Comparison of ENCODE assay signal across 14 cellular contexts in the genomic region with DNA sequence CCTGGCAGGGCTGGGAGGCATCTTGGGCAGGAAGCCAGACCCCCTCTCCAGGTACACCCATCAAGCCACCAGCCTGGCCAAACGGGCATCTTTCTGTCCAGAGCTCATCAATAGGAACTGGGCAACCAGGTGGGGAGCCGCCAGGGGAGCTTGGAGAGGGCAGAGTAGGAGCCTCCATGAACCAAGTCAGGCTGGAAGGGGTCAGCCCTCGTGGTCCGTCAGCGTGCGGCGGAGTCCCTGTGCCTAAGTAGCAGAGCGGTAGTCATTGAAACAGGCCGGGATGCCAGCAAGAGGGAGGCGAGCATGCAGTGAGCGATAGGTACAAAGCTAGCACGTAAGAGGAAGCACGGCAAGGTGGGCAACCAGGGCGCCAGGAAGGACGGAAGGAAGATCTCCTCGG. TPM values are rescaled to one million over a fixed set of nuclear protein-coding genes. Genes with fewer than 3 reads are reported as not detected.
DNase-seq lines count a peak whose midpoint lies in the region; FAIRE-seq and TF ChIP-seq lines count a peak whose summit lies in the region.
"Had no signal": no experiment of that assay in that cellular context is flagged by ENCODE, and none has a peak within 500 bp of the region (broad histone marks: within the 10 kb centered on the region; RNA-seq: fewer than 3 reads in every experiment).

No MANE protein-coding gene starts in this region.

- H3K27me3 Mint-ChIP-seq in T-helper 1 cell treated with Interleukin-12 subunit alpha and Interleukin-12 subunit beta and Interleukin-4 antibody, amounts not matched to agents 30 μg/mL and 1 μg/mL, for 36 hours (ENCODE audit: low read depth), result no peaks in the 10 kb centered on the region
- peaks cover 1% of the 10 kb centered on the region for H3K27me3 Mint-ChIP-seq in osteocyte (ENCODE audit: unreplicated experiment)

- no peak overlapping the region for H2BK20ac ChIP-seq in H1 (ENCODE audit: low read length)

- TF ChIP-seq EP300 in H1 (IDR thresholded peaks at IDR 0.05; ENCODE audit: borderline replicate concordance in 1 of 2, low read depth in 2 of 2, low read length in 2 of 2), result no peak

- FAIRE-seq in H1 (lab: Jason Lieb, UNC), result no peak

- no peak overlapping the region for H3K27ac ChIP-seq in H1 (ENCODE audit: low read depth, low read length)
- H3K27ac ChIP-seq: SJSA1, suprapubic skin had no signal

- H3K27me3 ChIP-seq in Loucy (ENCODE audit: insufficient read depth, low read length, poor library complexity, severe bottlenecking), result no peaks in the 10 kb centered on the region
- no peaks in the 10 kb centered on the region for H3K27me3 ChIP-seq in H1 (replicated peaks in 1 of 4; ENCODE audit: control insufficient read depth in 3 of 4, extremely low read depth in 1 of 4, insufficient read depth in 3 of 4, low read length in 3 of 4)
- H3K27me3 ChIP-seq: SJSA1, suprapubic skin had no signal

- TF ChIP-seq CTCF in Loucy (conservative IDR thresholded peaks at IDR 0.05; ENCODE audit: low read length) (no peak), H1 (IDR thresholded peaks at IDR 0.05; ENCODE audit: control extremely low read depth in 1 of 3, insufficient read depth in 1 of 3, low read depth in 1 of 3, low read length in 3 of 3) (no peak), osteocyte (IDR thresholded peaks at IDR 0.05) (no peak)

- H3K23me2 ChIP-seq in H1 (ENCODE audit: low read depth, low read length), result peaks cover 4% of the 10 kb centered on the region; the same call in 1 of the 2 replicates

- POLR2A ChIA-PET in H1 (lab: Charles Lee; ENCODE audit: partially characterized antibody), result interaction anchor here (0.9 to 1.5 kb wide), 4 partner anchors 10 to 127 kb away, joined by 3 to 7 read pairs (median 4); no protein-coding TSS in a partner anchor

- H3K4me1 ChIP-seq in Loucy (ENCODE audit: insufficient read depth, low read length, poor library complexity, severe bottlenecking) (peaks cover 48% of the 10 kb centered on the region), H1 (replicated peaks in 1 of 4; ENCODE audit: control insufficient read depth in 3 of 4, insufficient read depth in 4 of 4, low read length in 3 of 4) (peaks cover 5 to 20% (median 11%) of the 10 kb centered on the region in 4 experiments)

- H3K9me2 ChIP-seq in Loucy (replicated peaks; ENCODE audit: low read depth, low read length), result no peaks in the 10 kb centered on the region

- 0 out of 2 replicates have a peak overlapping the region, but pooled peaks have one; percentile 9 for H2AK5ac ChIP-seq in H1 (ENCODE audit: low read depth, low read length)

- peaks cover 43% of the 10 kb centered on the region for H3K79me2 ChIP-seq in Loucy (ENCODE audit: insufficient read depth, low read length)
- H3K79me2 ChIP-seq in H1 (ENCODE audit: control insufficient read depth in 1 of 2, insufficient read depth in 2 of 2, low read length in 2 of 2), result peaks cover 0 to 27% of the 10 kb centered on the region in 2 experiments; a peak in 2 of 4 replicates

- H4K8ac ChIP-seq in H1 (ENCODE audit: extremely low read depth, insufficient read depth, low read length), result no peak overlapping the region

- peak overlapping the region; percentile 78 for H3K9ac ChIP-seq in Loucy (ENCODE audit: low read depth, low read length, poor library complexity, severe bottlenecking)
- H3K9ac ChIP-seq in H1 (replicated peaks in 1 of 4; ENCODE audit: extremely low read depth in 1 of 4, low read depth in 3 of 4, low read length in 3 of 4), result no peak overlapping the region

- WGBS in H1 (ENCODE audit: extremely low coverage in 1 of 2, insufficient coverage in 1 of 2, insufficient read length in 1 of 2, insufficient replicate concordance in 2 of 2, low coverage in 1 of 2, low lambda C conversion rate in 2 of 2, missing lambda C conversion rate in 1 of 2), 2 experiments, result 93% methylated on average over 16 of the region's 16 CpGs; no CpG with 5 or more reads in 1 of the 2 experiments

- no peak overlapping the region for H3K56ac ChIP-seq in H1 (replicated peaks; ENCODE audit: insufficient read length, low read depth, low read length)

- H3F3A ChIP-seq in Loucy (ENCODE audit: low read depth), result peaks cover 9% of the 10 kb centered on the region; the same call in 1 of the 2 replicates

- no peak overlapping the region for H3K14ac ChIP-seq in H1 (ENCODE audit: insufficient read length)

- H2BK15ac ChIP-seq in H1 (ENCODE audit: low read length), result no peak overlapping the region

- H3K4me2 ChIP-seq in Loucy (ENCODE audit: low read depth, low read length, poor library complexity, severe bottlenecking), result peak overlapping the region; percentile 89
- peak overlapping the region; percentile 71 to 83; a peak in 2 of 4 replicates for H3K4me2 ChIP-seq in H1 (ENCODE audit: insufficient read depth in 1 of 2, low read depth in 2 of 2, low read length in 2 of 2)

- H3K27ac Mint-ChIP-seq in T-helper 1 cell treated with Interleukin-12 subunit alpha and Interleukin-12 subunit beta and Interleukin-4 antibody, amounts not matched to agents 30 μg/mL and 1 μg/mL, for 36 hours, result no peak overlapping the region
- H3K27ac Mint-ChIP-seq in osteocyte (ENCODE audit: unreplicated experiment), result peak overlapping the region; percentile 54

- no peak for TF ChIP-seq RAD21 in H1 (IDR thresholded peaks at IDR 0.05 in 1 of 2, conservative IDR thresholded peaks at IDR 0.05 in 1 of 2; ENCODE audit: low read depth in 2 of 2, low read length in 2 of 2)

- CTCF ChIA-PET in H1 (lab: Charles Lee; ENCODE audit: partially characterized antibody), result interaction anchor here (0.7 kb wide), 1 partner anchor 64 kb away, joined by 3 read pairs; no protein-coding TSS in a partner anchor

- peaks cover 12% of the 10 kb centered on the region for H3K4me1 Mint-ChIP-seq in T-helper 1 cell treated with Interleukin-12 subunit alpha and Interleukin-12 subunit beta and Interleukin-4 antibody, amounts not matched to agents 30 μg/mL and 1 μg/mL, for 36 hours (ENCODE audit: low read depth)
- peaks cover 24% of the 10 kb centered on the region for H3K4me1 Mint-ChIP-seq in osteocyte (ENCODE audit: unreplicated experiment)

- H4K91ac ChIP-seq in H1 (replicated peaks; ENCODE audit: insufficient read length, low read length), result no peak overlapping the region

- H3K36me3 ChIP-seq in Loucy (ENCODE audit: insufficient read depth, low read length) (no peaks in the 10 kb centered on the region), H1 (ENCODE audit: control insufficient read depth in 2 of 4, insufficient read depth in 4 of 4, low read length in 3 of 4) (peaks cover 4 to 12% (median 10%) of the 10 kb centered on the region in 4 experiments; a peak in 4 of 8 replicates)
- H3K36me3 ChIP-seq: suprapubic skin had no signal

- peaks cover 3% of the 10 kb centered on the region for H3K36me3 Mint-ChIP-seq in T-helper 1 cell treated with Interleukin-12 subunit alpha and Interleukin-12 subunit beta and Interleukin-4 antibody, amounts not matched to agents 30 μg/mL and 1 μg/mL, for 36 hours (ENCODE audit: low read depth)
- peaks cover 7% of the 10 kb centered on the region for H3K36me3 Mint-ChIP-seq in osteocyte (ENCODE audit: unreplicated experiment)

- no peaks in the 10 kb centered on the region for H3K9me3 ChIP-seq in Loucy (ENCODE audit: insufficient read depth, low read depth, low read length)
- H3K9me3 ChIP-seq in H1 (ENCODE audit: insufficient read depth in 2 of 2, low read depth in 1 of 2, low read length in 1 of 2), result peaks cover 11 to 14% of the 10 kb centered on the region in 2 experiments
- H3K9me3 ChIP-seq: SJSA1, suprapubic skin had no signal

- H3K4me3 ChIP-seq in Loucy (ENCODE audit: low read length, poor library complexity, severe bottlenecking) (peak overlapping the region; percentile 76), H1 (ENCODE audit: extremely low read depth in 1 of 4, insufficient read depth in 2 of 4, low read depth in 3 of 4, low read length in 4 of 4) (no peak overlapping the region)
- H3K4me3 ChIP-seq: SJSA1, suprapubic skin had no signal

- H2BK12ac ChIP-seq in H1 (ENCODE audit: low read depth, low read length), result no peak overlapping the region

- H2BK120ac ChIP-seq in H1 (replicated peaks; ENCODE audit: low read depth, low read length), result no peak overlapping the region

- no peak overlapping the region for H4K5ac ChIP-seq in H1 (ENCODE audit: insufficient read length, low read depth, low read length)

- H4K20me1 ChIP-seq in Loucy (ENCODE audit: insufficient read depth, low read length, poor library complexity, severe bottlenecking), result peaks cover 8% of the 10 kb centered on the region
- peaks cover 2 to 8% of the 10 kb centered on the region in 2 experiments for H4K20me1 ChIP-seq in H1 (replicated peaks in 1 of 2; ENCODE audit: control insufficient read depth in 1 of 2, insufficient read depth in 2 of 2, low read length in 2 of 2)

- no peak for DNase-seq in T-helper 1 cell
- no peak for DNase-seq in H1 (ENCODE audit: low read depth in 1 of 2, low spot score in 2 of 2)
- no peak for DNase-seq in osteocyte (ENCODE audit: extremely low spot score, unreplicated experiment)
- no peak for DNase-seq in iPS-NIHi11 (ENCODE audit: low spot score)
- no peak for DNase-seq in NCI-H1048 (lab: John Stamatoyannopoulos, UW)
- DNase-seq in activated gamma-delta T cell treated with Interleukin-2 at 50 U/mL for 16 hours, result no peak
- DNase-seq: activated CD4-positive, CD25-positive, alpha-beta regulatory T cell; activated effector memory CD4-positive, alpha-beta T cell treated with anti-CD3 and anti-CD28 coated beads, Interleukin-2, amount 50 U/mL, for 16 hours; NCI-H2107; NK-92 treated with Interleukin-12 subunit alpha and Interleukin-12 subunit beta, amount 100 ng/mL, for 24 hours had no signal

- peaks cover 14% of the 10 kb centered on the region; the same call in 1 of the 2 replicates for H3K79me1 ChIP-seq in H1 (ENCODE audit: low read depth, low read length)

- H3K4me3 Mint-ChIP-seq in T-helper 1 cell treated with Interleukin-12 subunit alpha and Interleukin-12 subunit beta and Interleukin-4 antibody, amounts not matched to agents 30 μg/mL and 1 μg/mL, for 36 hours, result peak overlapping the region; percentile 69
- peak overlapping the region; percentile 78 for H3K4me3 Mint-ChIP-seq in osteocyte (ENCODE audit: unreplicated experiment)

- no peak for TF ChIP-seq POLR2A in H1 (IDR thresholded peaks at IDR 0.05; ENCODE audit: control extremely low read depth in 1 of 2, low read depth in 2 of 2, low read length in 2 of 2)

- H2AFZ ChIP-seq in Loucy (ENCODE audit: low read length) (no peak overlapping the region), H1 (ENCODE audit: low read length) (no peak overlapping the region)

- no peak overlapping the region for H2BK5ac ChIP-seq in H1 (ENCODE audit: low read depth, low read length)

- H3K4ac ChIP-seq in H1 (replicated peaks; ENCODE audit: insufficient read length, low read depth, low read length), result peak overlapping the region; percentile 32

- no peak overlapping the region for H3K23ac ChIP-seq in H1 (ENCODE audit: insufficient read length)

- peaks cover 8% of the 10 kb centered on the region for H3K9me3 Mint-ChIP-seq in T-helper 1 cell treated with Interleukin-12 subunit alpha and Interleukin-12 subunit beta and Interleukin-4 antibody, amounts not matched to agents 30 μg/mL and 1 μg/mL, for 36 hours
- peaks cover 3% of the 10 kb centered on the region for H3K9me3 Mint-ChIP-seq in osteocyte (ENCODE audit: unreplicated experiment)

- no peak overlapping the region for H3K18ac ChIP-seq in H1 (ENCODE audit: extremely low read depth, low read length)

RNA-seq across cellular contexts. Expression of a gene that starts 1.7 kb away (rescaled TPM):
- total RNA-seq in H1 (2021; fragmentation: NEBNext Ultra II Directional; extraction: Animal tissue kit (Norgen Biotek cat#: 25700)), result 27.5 and 28.3 TPM in 2 replicates
- 16.4 and 22.9 TPM in 2 replicates for polyA plus RNA-seq in H1 (2011; rRNA removed)
- polyA plus RNA-seq in H1 (2011; cell fraction: cytosol; rRNA removed), result 18.9 TPM
- 17.0 TPM for polyA plus RNA-seq in H1 (2011; cell fraction: nucleus; rRNA removed)
- 18.5 to 21.0 TPM (median 20.5 TPM) in 4 replicates for polyA plus RNA-seq in H1 (2012, experiment 1 of 2)
- 16.6 TPM for polyA plus RNA-seq in H1 (2012, experiment 2 of 2)
- 11.5 TPM for polyA plus RNA-seq in H1 (2013, experiment 1 of 2)
- 11.9 TPM for polyA plus RNA-seq in H1 (2013, experiment 2 of 2)
- polyA minus RNA-seq in H1 (2011; rRNA and poly(A)+ RNA removed), result 46.1 and 52.6 TPM in 2 replicates
- 24.7 TPM for polyA minus RNA-seq in H1 (2011; cell fraction: cytosol; rRNA and poly(A)+ RNA removed)
- 28.3 TPM for polyA minus RNA-seq in H1 (2011; cell fraction: nucleus; rRNA and poly(A)+ RNA removed)
- 34.1 and 35.5 TPM in 2 replicates for total RNA-seq in osteocyte
